Comparison of ENCODE assay signal across 1 cellular context in the genomic region with DNA sequence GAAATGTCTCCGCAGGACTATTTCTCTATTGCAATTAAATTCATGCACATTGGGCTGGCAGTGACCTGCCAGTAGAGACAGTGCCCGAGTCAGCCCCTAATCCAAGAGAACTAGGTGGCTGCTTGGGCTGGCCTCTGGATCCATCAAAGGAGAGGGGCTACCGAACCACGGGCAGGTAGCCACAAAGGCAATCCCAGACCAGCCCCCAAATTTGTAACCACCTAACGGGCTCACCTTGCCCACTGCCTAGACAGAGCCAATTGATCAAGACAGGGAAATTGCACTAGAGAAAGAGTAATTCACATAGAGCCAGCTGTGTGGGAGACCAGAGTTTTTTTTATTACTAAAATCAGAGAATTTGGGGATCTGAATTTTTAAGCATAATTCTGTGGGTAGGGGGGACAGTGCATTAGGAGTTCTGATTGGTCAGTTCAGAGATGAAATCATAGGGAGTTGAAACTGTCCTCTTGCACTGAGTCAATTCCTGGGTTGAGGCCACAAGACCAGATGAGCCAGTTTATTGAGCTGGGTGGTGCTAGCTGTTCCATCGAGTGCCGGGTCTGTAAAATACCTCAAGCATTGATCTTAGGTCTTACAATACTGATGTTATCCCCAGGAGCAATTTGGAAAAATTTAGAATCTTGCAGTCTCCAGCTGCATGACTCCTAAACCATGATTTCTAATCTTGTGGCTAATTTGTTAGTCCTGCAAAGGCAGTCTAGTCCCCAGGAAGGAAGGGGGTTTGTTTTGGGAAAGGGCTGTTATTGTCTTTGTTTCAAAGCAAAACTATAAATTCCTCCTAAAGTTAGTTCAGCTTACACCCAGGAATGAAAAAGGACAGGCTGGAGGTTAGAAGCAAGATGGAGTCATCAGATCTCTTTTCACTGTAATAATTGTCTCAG.
TF ChIP-seq lines count a peak whose summit lies in the region.

No MANE protein-coding gene starts in this region.

TF ChIP-seq in HepG2, 621 proteins besides CTCF, POLR2A, EP300 and RAD21 (continued from another document and continues in another):
- TF ChIP-seq, protein P1, sequence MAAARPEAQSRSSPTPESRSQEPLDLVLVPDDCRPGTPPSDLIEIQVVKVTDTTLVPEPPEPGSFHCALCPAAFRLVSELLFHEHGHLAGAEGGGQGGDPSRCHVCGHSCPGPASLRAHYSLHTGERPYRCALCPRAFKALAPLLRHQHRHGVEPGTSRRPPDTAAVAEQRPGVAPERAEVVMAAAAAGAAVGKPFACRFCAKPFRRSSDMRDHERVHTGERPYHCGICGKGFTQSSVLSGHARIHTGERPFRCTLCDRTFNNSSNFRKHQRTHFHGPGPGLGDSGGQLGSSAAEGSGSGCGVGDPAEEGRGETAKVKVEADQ (CRISPR knock-in tag; IDR thresholded peaks at IDR 0.05; ENCODE audit: borderline replicate concordance): 0 out of 2 replicates have a peak, but pooled peaks have one; percentile 18
- TF ChIP-seq REXO4 (CRISPR knock-in tag; IDR thresholded peaks at IDR 0.05; ENCODE audit: borderline replicate concordance) (no peak), POGK (CRISPR knock-in tag; conservative IDR thresholded peaks at IDR 0.05) (no peak), ZNF350 (CRISPR knock-in tag; IDR thresholded peaks at IDR 0.05; ENCODE audit: borderline replicate concordance, low read depth) (0 out of 2 replicates have a peak, but pooled peaks have one; percentile 20), TARDBP (CRISPR knock-in tag; IDR thresholded peaks at IDR 0.05) (no peak), ZNF230 (CRISPR knock-in tag; IDR thresholded peaks at IDR 0.05) (0 out of 2 replicates have a peak, but pooled peaks have one; percentile 34), ZSCAN29 (CRISPR knock-in tag; conservative IDR thresholded peaks at IDR 0.05) (0 out of 2 replicates have a peak, but pooled peaks have one; percentile 52), ZNF543 (CRISPR knock-in tag; IDR thresholded peaks at IDR 0.05) (0 out of 2 replicates have a peak, but pooled peaks have one; percentile 53), JDP2 (CRISPR knock-in tag; IDR thresholded peaks at IDR 0.05; ENCODE audit: borderline replicate concordance) (no peak), NR2F6 (IDR thresholded peaks at IDR 0.05) (no peak), NR2F6 (CRISPR knock-in tag; IDR thresholded peaks at IDR 0.05) (no peak), YEATS4 (CRISPR knock-in tag; IDR thresholded peaks at IDR 0.05; ENCODE audit: borderline replicate concordance) (peak; percentile 10; the same call in 1 of the 2 replicates), RXRA (CRISPR knock-in tag; IDR thresholded peaks at IDR 0.05) (no peak), ZBTB40 (IDR thresholded peaks at IDR 0.05) (no peak), ZBTB40 (CRISPR knock-in tag; IDR thresholded peaks at IDR 0.05) (no peak), KDM6A (CRISPR knock-in tag; IDR thresholded peaks at IDR 0.05; ENCODE audit: low read depth) (0 out of 2 replicates have a peak, but pooled peaks have one; percentile 15), ZNF607 (CRISPR knock-in tag; IDR thresholded peaks at IDR 0.05; ENCODE audit: borderline replicate concordance) (no peak), PHF21A (CRISPR knock-in tag; IDR thresholded peaks at IDR 0.05) (no peak), SMYD3 (CRISPR knock-in tag; IDR thresholded peaks at IDR 0.05) (no peak), NR1H2 (CRISPR knock-in tag; IDR thresholded peaks at IDR 0.05; ENCODE audit: borderline replicate concordance, low read depth) (no peak), HMG20A (CRISPR knock-in tag; IDR thresholded peaks at IDR 0.05; ENCODE audit: borderline replicate concordance) (no peak), ZNF576 (CRISPR knock-in tag; IDR thresholded peaks at IDR 0.05) (no peak), ZNF550 (CRISPR knock-in tag; IDR thresholded peaks at IDR 0.05; ENCODE audit: borderline replicate concordance) (0 out of 2 replicates have a peak, but pooled peaks have one; percentile 52), IKZF4 (CRISPR knock-in tag; IDR thresholded peaks at IDR 0.05; ENCODE audit: borderline replicate concordance, low read depth, not compliant biosample characterization) (no peak), ZNF331 (CRISPR knock-in tag; IDR thresholded peaks at IDR 0.05) (0 out of 2 replicates have a peak, but pooled peaks have one; percentile 12), POLR2AphosphoS2 (IDR thresholded peaks at IDR 0.05; ENCODE audit: low read depth, low read length) (no peak), SNAPC2 (CRISPR knock-in tag; IDR thresholded peaks at IDR 0.05) (no peak)
- TF ChIP-seq, protein P2, sequence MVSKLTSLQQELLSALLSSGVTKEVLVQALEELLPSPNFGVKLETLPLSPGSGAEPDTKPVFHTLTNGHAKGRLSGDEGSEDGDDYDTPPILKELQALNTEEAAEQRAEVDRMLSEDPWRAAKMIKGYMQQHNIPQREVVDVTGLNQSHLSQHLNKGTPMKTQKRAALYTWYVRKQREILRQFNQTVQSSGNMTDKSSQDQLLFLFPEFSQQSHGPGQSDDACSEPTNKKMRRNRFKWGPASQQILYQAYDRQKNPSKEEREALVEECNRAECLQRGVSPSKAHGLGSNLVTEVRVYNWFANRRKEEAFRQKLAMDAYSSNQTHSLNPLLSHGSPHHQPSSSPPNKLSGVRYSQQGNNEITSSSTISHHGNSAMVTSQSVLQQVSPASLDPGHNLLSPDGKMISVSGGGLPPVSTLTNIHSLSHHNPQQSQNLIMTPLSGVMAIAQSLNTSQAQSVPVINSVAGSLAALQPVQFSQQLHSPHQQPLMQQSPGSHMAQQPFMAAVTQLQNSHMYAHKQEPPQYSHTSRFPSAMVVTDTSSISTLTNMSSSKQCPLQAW (CRISPR knock-in tag; IDR thresholded peaks at IDR 0.05): peak; percentile 10; the same call in 1 of the 2 replicates
- TF ChIP-seq, protein P3, sequence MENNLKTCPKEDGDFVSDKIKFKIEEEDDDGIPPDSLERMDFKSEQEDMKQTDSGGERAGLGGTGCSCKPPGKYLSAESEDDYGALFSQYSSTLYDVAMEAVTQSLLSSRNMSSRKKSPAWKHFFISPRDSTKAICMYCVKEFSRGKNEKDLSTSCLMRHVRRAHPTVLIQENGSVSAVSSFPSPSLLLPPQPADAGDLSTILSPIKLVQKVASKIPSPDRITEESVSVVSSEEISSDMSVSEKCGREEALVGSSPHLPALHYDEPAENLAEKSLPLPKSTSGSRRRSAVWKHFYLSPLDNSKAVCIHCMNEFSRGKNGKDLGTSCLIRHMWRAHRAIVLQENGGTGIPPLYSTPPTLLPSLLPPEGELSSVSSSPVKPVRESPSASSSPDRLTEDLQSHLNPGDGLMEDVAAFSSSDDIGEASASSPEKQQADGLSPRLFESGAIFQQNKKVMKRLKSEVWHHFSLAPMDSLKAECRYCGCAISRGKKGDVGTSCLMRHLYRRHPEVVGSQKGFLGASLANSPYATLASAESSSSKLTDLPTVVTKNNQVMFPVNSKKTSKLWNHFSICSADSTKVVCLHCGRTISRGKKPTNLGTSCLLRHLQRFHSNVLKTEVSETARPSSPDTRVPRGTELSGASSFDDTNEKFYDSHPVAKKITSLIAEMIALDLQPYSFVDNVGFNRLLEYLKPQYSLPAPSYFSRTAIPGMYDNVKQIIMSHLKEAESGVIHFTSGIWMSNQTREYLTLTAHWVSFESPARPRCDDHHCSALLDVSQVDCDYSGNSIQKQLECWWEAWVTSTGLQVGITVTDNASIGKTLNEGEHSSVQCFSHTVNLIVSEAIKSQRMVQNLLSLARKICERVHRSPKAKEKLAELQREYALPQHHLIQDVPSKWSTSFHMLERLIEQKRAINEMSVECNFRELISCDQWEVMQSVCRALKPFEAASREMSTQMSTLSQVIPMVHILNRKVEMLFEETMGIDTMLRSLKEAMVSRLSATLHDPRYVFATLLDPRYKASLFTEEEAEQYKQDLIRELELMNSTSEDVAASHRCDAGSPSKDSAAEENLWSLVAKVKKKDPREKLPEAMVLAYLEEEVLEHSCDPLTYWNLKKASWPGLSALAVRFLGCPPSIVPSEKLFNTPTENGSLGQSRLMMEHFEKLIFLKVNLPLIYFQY (CRISPR knock-in tag; IDR thresholded peaks at IDR 0.05; ENCODE audit: borderline replicate concordance): 0 out of 2 replicates have a peak, but pooled peaks have one; percentile 8
- TF ChIP-seq, protein P4, sequence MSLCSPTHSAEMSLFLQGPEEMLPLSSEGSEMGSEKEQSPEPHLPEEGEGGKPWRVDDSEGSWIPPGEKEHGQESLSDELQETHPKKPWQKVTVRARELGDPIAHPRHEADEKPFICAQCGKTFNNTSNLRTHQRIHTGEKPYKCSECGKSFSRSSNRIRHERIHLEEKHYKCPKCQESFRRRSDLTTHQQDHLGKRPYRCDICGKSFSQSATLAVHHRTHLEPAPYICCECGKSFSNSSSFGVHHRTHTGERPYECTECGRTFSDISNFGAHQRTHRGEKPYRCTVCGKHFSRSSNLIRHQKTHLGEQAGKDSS (CRISPR knock-in tag; IDR thresholded peaks at IDR 0.05; ENCODE audit: borderline replicate concordance, low read depth): peak; percentile 61; the same call in 1 of the 2 replicates
- TF ChIP-seq, protein P5, sequence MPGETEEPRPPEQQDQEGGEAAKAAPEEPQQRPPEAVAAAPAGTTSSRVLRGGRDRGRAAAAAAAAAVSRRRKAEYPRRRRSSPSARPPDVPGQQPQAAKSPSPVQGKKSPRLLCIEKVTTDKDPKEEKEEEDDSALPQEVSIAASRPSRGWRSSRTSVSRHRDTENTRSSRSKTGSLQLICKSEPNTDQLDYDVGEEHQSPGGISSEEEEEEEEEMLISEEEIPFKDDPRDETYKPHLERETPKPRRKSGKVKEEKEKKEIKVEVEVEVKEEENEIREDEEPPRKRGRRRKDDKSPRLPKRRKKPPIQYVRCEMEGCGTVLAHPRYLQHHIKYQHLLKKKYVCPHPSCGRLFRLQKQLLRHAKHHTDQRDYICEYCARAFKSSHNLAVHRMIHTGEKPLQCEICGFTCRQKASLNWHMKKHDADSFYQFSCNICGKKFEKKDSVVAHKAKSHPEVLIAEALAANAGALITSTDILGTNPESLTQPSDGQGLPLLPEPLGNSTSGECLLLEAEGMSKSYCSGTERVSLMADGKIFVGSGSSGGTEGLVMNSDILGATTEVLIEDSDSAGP (CRISPR knock-in tag; IDR thresholded peaks at IDR 0.05; ENCODE audit: borderline replicate concordance): 0 out of 2 replicates have a peak, but pooled peaks have one; percentile 26
